ENCODE assay signal across 22 cellular contexts in genomic region chrX:153881281-153881680, GRCh38. TPM values are rescaled to one million over a fixed set of nuclear protein-coding genes. Genes with fewer than 3 reads are reported as not detected.
"Had no signal": no experiment of that assay in that cellular context is flagged by ENCODE, and none has a peak within 500 bp of the region (broad histone marks: within the 10 kb centered on the region; RNA-seq: fewer than 3 reads in every experiment).

No MANE protein-coding gene starts in this region.

- H2AFZ ChIP-seq: parathyroid adenoma had no signal

- DNase-seq: activated CD4-positive, alpha-beta memory T cell treated with anti-CD3 and anti-CD28 coated beads for 36 hours; activated CD4-positive, alpha-beta T cell treated with anti-CD3 and anti-CD28 coated beads, Interleukin-2, amount 10 ng/mL, durations not matched to agents 24 days and 14 days; activated CD4-positive, CD25-positive, alpha-beta regulatory T cell treated with anti-CD3 and anti-CD28 coated beads, Interleukin-2, amount 50 U/mL, for 72 hours; activated CD8-positive, alpha-beta memory T cell treated with anti-CD3 and anti-CD28 coated beads, Interleukin-2, amount 50 U/mL, for 4 hours; activated gamma-delta T cell treated with Interleukin-2 at 50 U/mL for 16 hours; activated naive CD4-positive, alpha-beta T cell treated with anti-CD3 and anti-CD28 coated beads, Interleukin-2, amount 50 U/mL, for 16 hours; activated T-cell treated with anti-CD3 and anti-CD28 coated beads, Interleukin-2, amount 50 U/mL, for 24 hours; amniotic stem cell; left ventricle myocardium inferior; mucosa of descending colon; spleen; stimulated activated naive CD4-positive, alpha-beta T cell treated with Interleukin-2 at 50 U/mL for 16 hours; T-helper 17 cell; transverse colon had no signal

- H3K4me1 ChIP-seq: parathyroid adenoma, psoas muscle had no signal

- ATAC-seq: esophagus mucosa, heart left ventricle, mucosa of descending colon, psoas muscle, T-helper 17 cell had no signal

- H3K27ac ChIP-seq: left ventricle myocardium inferior, parathyroid adenoma, psoas muscle, spleen, transverse colon had no signal

- H3K36me3 Mint-ChIP-seq: activated CD4-positive, alpha-beta memory T cell treated with anti-CD3 and anti-CD28 coated beads for 36 hours had no signal

- H3K4me3 ChIP-seq: heart left ventricle, left ventricle myocardium inferior, lung, mucosa of descending colon, psoas muscle, spleen, transverse colon had no signal

- H3K9me3 ChIP-seq: heart left ventricle, left ventricle myocardium inferior, mucosa of descending colon, psoas muscle, spleen, transverse colon had no signal

- H3K27ac Mint-ChIP-seq: activated CD4-positive, alpha-beta memory T cell treated with anti-CD3 and anti-CD28 coated beads for 36 hours; activated CD4-positive, alpha-beta T cell treated with anti-CD3 and anti-CD28 coated beads, Interleukin-2, amount 10 ng/mL, durations not matched to agents 24 days and 14 days; activated T-cell treated with anti-CD3 and anti-CD28 coated beads, Interleukin-2, amount 50 U/mL, for 24 hours; nephron; T-helper 17 cell had no signal

- H3K9me3 Mint-ChIP-seq: activated CD4-positive, alpha-beta memory T cell treated with anti-CD3 and anti-CD28 coated beads for 36 hours; activated CD4-positive, alpha-beta T cell treated with anti-CD3 and anti-CD28 coated beads, Interleukin-2, amount 10 ng/mL, durations not matched to agents 24 days and 14 days; activated T-cell treated with anti-CD3 and anti-CD28 coated beads, Interleukin-2, amount 50 U/mL, for 24 hours had no signal

- H3K9ac ChIP-seq: parathyroid adenoma had no signal

- H3K27me3 Mint-ChIP-seq: T-helper 17 cell had no signal

- H3K4me3 Mint-ChIP-seq: activated CD4-positive, alpha-beta memory T cell treated with anti-CD3 and anti-CD28 coated beads for 36 hours; activated CD4-positive, alpha-beta T cell treated with anti-CD3 and anti-CD28 coated beads, Interleukin-2, amount 10 ng/mL, durations not matched to agents 24 days and 14 days; activated T-cell treated with anti-CD3 and anti-CD28 coated beads, Interleukin-2, amount 50 U/mL, for 24 hours; nephron; T-helper 17 cell had no signal

- H3K36me3 ChIP-seq: heart left ventricle, left ventricle myocardium inferior, spleen, transverse colon had no signal

RNA-seq across cellular contexts. Expression of gene AVPR2, which starts 23.2 kb away (rescaled TPM):
- total RNA-seq: activated CD4-positive, alpha-beta memory T cell treated with anti-CD3 and anti-CD28 coated beads for 36 hours; activated CD4-positive, alpha-beta T cell treated with anti-CD3 and anti-CD28 coated beads, Interleukin-2, amount 10 ng/mL, durations not matched to agents 24 days and 14 days; activated CD8-positive, alpha-beta memory T cell treated with anti-CD3 and anti-CD28 coated beads for 36 hours; T-helper 17 cell; temporal lobe had no signal
